In genomic region chr15:86903642-86904421, GRCh38 we compare ENCODE assay signal across 1 cellular context.
TF ChIP-seq lines count a peak whose summit lies in the region.

No MANE protein-coding gene starts in this region.

TF ChIP-seq in H1, 55 proteins besides CTCF, POLR2A, EP300 and RAD21:
- no peak for TF ChIP-seq ZNF274 (IDR thresholded peaks at IDR 0.05; ENCODE audit: borderline replicate concordance, extremely low read depth, low read length)
- TF ChIP-seq KDM5A (IDR thresholded peaks at IDR 0.05; ENCODE audit: low read length), result no peak
- TF ChIP-seq PHF8 (conservative IDR thresholded peaks at IDR 0.05; ENCODE audit: low read depth, low read length), result no peak
- no peak for TF ChIP-seq POU5F1 (IDR thresholded peaks at IDR 0.05; ENCODE audit: low read depth, low read length)
- no peak for TF ChIP-seq EZH2 (IDR thresholded peaks at IDR 0.05; ENCODE audit: low read depth, low read length, severe bottlenecking)
- no peak for TF ChIP-seq FOSL1 (IDR thresholded peaks at IDR 0.05; ENCODE audit: insufficient read depth, low read depth, low read length)
- no peak for TF ChIP-seq MAFK (IDR thresholded peaks at IDR 0.05; ENCODE audit: low read depth, low read length)
- no peak for TF ChIP-seq CBX8 (IDR thresholded peaks at IDR 0.05; ENCODE audit: borderline replicate concordance, low read depth, low read length)
- TF ChIP-seq TAF7 (optimal IDR thresholded peaks at IDR 0.05; ENCODE audit: borderline replicate concordance, low read depth, low read length), result no peak
- TF ChIP-seq GTF2F1 (IDR thresholded peaks at IDR 0.05; ENCODE audit: borderline replicate concordance, low read depth, low read length), result no peak
- TF ChIP-seq SP4 (IDR thresholded peaks at IDR 0.05; ENCODE audit: low read length), result no peak
